Comparison of ENCODE assay signal across 9 cellular contexts in the genomic region with DNA sequence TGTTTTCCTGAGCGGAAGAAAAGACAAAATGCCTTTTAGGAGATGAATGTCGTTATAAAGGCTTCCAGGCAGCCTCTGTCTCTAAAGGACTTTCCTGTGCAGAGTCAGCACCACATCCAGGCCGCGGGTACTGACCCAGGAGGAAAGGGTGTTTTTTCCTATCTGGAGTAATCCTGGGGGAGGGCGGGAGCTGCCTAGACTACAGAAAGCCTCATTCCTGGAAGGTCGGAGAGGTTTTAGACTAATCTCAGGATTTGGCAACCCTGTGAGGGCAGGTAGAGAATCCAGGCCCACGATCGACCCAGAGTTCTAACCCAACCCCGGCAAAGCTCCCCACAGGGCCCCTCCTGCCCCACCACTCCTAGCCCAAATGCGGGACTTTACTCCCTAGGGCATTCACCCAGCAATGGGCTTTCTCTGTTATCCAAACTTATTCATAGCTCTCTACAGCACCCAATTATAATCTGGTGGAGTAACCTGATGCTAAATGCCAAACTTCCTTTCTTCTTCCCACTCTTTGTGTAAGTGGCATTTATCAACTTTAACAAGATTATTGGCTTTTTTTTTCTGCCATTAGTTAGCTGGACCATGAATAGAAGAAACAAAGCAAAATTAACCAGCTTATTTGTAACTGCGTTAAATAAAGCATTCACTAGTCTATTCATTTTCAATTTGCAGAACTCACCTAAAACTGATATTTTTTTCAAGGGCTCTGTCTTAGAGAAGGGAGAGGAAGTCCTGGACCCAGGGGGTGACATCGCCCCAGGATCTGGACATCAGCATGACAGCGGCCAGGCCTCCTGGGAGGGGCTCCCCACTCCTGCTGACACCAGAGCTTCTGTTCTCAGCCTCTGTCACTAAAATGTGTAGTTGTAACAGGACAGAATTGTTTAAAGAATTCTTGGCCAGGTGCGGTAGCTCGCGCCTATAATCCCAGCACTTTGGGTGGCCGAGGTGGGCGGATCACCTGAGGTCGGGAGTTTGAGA. TPM values are rescaled to one million over a fixed set of nuclear protein-coding genes. Genes with fewer than 3 reads are reported as not detected.
A peak's percentile ranks its signal among the peaks of the same experiment; 100 is the strongest.
DNase-seq lines count a peak whose midpoint lies in the region; ATAC-seq and TF ChIP-seq lines count a peak whose summit lies in the region.
"Had no signal": no experiment of that assay in that cellular context is flagged by ENCODE, and none has a peak within 500 bp of the region (broad histone marks: within the 10 kb centered on the region; RNA-seq: fewer than 3 reads in every experiment).

No MANE protein-coding gene starts in this region.

- no peak for TF ChIP-seq CTCF in tibial nerve (IDR thresholded peaks at IDR 0.05)

- peaks cover 0 to 23% (median 7%) of the 10 kb centered on the region in 4 donors for H3K4me1 ChIP-seq in tibial nerve

- peak overlapping the region in 3 of 4 donors; percentile 50 to 87 (median 67) for H3K27ac ChIP-seq in tibial nerve

- H3K9me3 Mint-ChIP-seq in activated T-cell treated with anti-CD3 and anti-CD28 coated beads, Interleukin-2, amount 50 U/mL, for 72 hours: no peaks in the 10 kb centered on the region

- no peaks in the 10 kb centered on the region for H3K9me3 ChIP-seq in tibial nerve

- H3K4me1 Mint-ChIP-seq in activated T-cell treated with anti-CD3 and anti-CD28 coated beads, Interleukin-2, amount 50 U/mL, for 72 hours (ENCODE audit: low read depth): no peaks in the 10 kb centered on the region

- H3K27me3 Mint-ChIP-seq in activated T-cell treated with anti-CD3 and anti-CD28 coated beads, Interleukin-2, amount 50 U/mL, for 72 hours (ENCODE audit: low read depth): peaks cover 69% of the 10 kb centered on the region

- H3K4me3 Mint-ChIP-seq in activated T-cell treated with anti-CD3 and anti-CD28 coated beads, Interleukin-2, amount 50 U/mL, for 72 hours: peak overlapping the region; percentile 64 to 75

- DNase-seq in activated T-cell treated with anti-CD3 and anti-CD28 coated beads, Interleukin-2, amount 50 U/mL, for 72 hours: no peak
- no peak for DNase-seq in activated T-cell treated with anti-CD3 and anti-CD28 coated beads, Interleukin-2, amount 50 U/mL, for 1 hour
- DNase-seq in dermis blood vessel endothelial cell (peak; percentile 44), midbrain (lab: John Stamatoyannopoulos, UW) (peak; percentile 59), tibial nerve (ENCODE audit: low spot score in 2 of 2) (peak in 1 of 2 donors; percentile 13), SIG-M5 (lab: John Stamatoyannopoulos, UW) (no peak)
- no peak for DNase-seq in stimulated activated CD4-positive, alpha-beta T cell treated with anti-CD3 and anti-CD28 coated beads, Interleukin-15, amount 100 ng/mL, for 24 hours
- DNase-seq: activated CD4-positive, alpha-beta T cell treated with anti-CD3 and anti-CD28 coated beads for 48 hours had no signal

- WGBS in tibial nerve, 2 donors: 56 to 57% methylated on average over 19 of the region's 19 CpGs

- no peak overlapping the region for H3K27ac Mint-ChIP-seq in activated T-cell treated with anti-CD3 and anti-CD28 coated beads, Interleukin-2, amount 50 U/mL, for 72 hours

- H3K36me3 ChIP-seq in tibial nerve: peaks cover 0 to 5% (median 0%) of the 10 kb centered on the region in 3 donors

- no peak for TF ChIP-seq POLR2A in tibial nerve (IDR thresholded peaks at IDR 0.05)

- H3K36me3 Mint-ChIP-seq in activated T-cell treated with anti-CD3 and anti-CD28 coated beads, Interleukin-2, amount 50 U/mL, for 72 hours (ENCODE audit: insufficient read depth in 2 of 2): no peaks in the 10 kb centered on the region

- H3K27me3 ChIP-seq in tibial nerve: no peaks in the 10 kb centered on the region

- peak overlapping the region; percentile 66 to 91 (median 72) for H3K4me3 ChIP-seq in tibial nerve

- TF ChIP-seq EP300 in tibial nerve (IDR thresholded peaks at IDR 0.05): no peak

- no peak for ATAC-seq in activated T-cell treated with anti-CD3 and anti-CD28 coated beads, Interleukin-2, amount 50 U/mL, for 72 hours (replicated peaks in 1 of 2)
- ATAC-seq in GM21381 (IDR thresholded peaks at IDR 0.05; ENCODE audit: unreplicated experiment): no peak

RNA-seq across cellular contexts. Expression of a gene that starts 1.4 kb away (rescaled TPM):
- total RNA-seq in activated T-cell treated with anti-CD3 and anti-CD28 coated beads, Interleukin-2, amount 50 U/mL, for 72 hours: under 1 TPM; 0.19 to 0.35 TPM
- total RNA-seq in dermis blood vessel endothelial cell: 9.4 and 9.7 TPM in 2 replicates
- total RNA-seq in tibial nerve: 10 to 100 TPM; 12.8 to 30.9 (median 21.8) TPM

Comparison
In these comparisons a context has a peak if more than half of its experiments do, and no peak if none do; other contexts are left out.
1. DNase-seq: peak in dermis blood vessel endothelial cell (single experiment) and midbrain (single experiment); none in activated T-cell treated with anti-CD3 and anti-CD28 coated beads, Interleukin-2, amount 50 U/mL, for 72 hours (0 of 2), activated T-cell treated with anti-CD3 and anti-CD28 coated beads, Interleukin-2, amount 50 U/mL, for 1 hour (single experiment), stimulated activated CD4-positive, alpha-beta T cell treated with anti-CD3 and anti-CD28 coated beads, Interleukin-15, amount 100 ng/mL, for 24 hours (single experiment) and SIG-M5 (single experiment).